Comparison of ENCODE assay signal across 11 cellular contexts in genomic region chr5:66010476-66010875, GRCh38.
DNase-seq lines count a peak whose midpoint lies in the region; ATAC-seq, FAIRE-seq and TF ChIP-seq lines count a peak whose summit lies in the region.
"Had no signal": no experiment of that assay in that cellular context is flagged by ENCODE, and none has a peak within 500 bp of the region (broad histone marks: within the 10 kb centered on the region; RNA-seq: fewer than 3 reads in every experiment).

No MANE protein-coding gene starts in this region.

- no peaks in the 10 kb centered on the region for H3K27me3 ChIP-seq in CD4-positive, alpha-beta memory T cell (ENCODE audit: insufficient read depth, low read length)
- no peaks in the 10 kb centered on the region for H3K27me3 ChIP-seq in foreskin keratinocyte
- H3K27me3 ChIP-seq: adrenal gland had no signal

- H3K27ac ChIP-seq in CD4-positive, alpha-beta memory T cell (ENCODE audit: low read depth, low read length): no peak overlapping the region
- no peak overlapping the region for H3K27ac ChIP-seq in foreskin keratinocyte
- H3K27ac ChIP-seq: adrenal gland had no signal

- intact Hi-C loops in CD4-positive, alpha-beta memory T cell (cut with micrococcal nuclease): loop anchor here (2.0 kb wide), 2 partner anchors 14 to 84 kb away; partner anchors contain the start of gene ERBIN

- H3K36me3 Mint-ChIP-seq in CD4-positive, alpha-beta memory T cell: peaks cover 14 to 40% of the 10 kb centered on the region in 2 donors
- H3K36me3 Mint-ChIP-seq in T-cell: peaks cover 27% of the 10 kb centered on the region

- peaks cover 0 to 3% (median 0%) of the 10 kb centered on the region in 8 donors for H3K9me3 Mint-ChIP-seq in CD4-positive, alpha-beta memory T cell
- H3K9me3 Mint-ChIP-seq in T-cell: peaks cover 0 to 4% (median 0%) of the 10 kb centered on the region in 3 donors

- peak; percentile 87 for FAIRE-seq in H54 (lab: Jason Lieb, UNC)

- ATAC-seq in T-cell (replicated peaks in 1 of 4) (peak in 3 of 4 experiments; percentile 45 to 65 (median 62)), foreskin keratinocyte (peak; percentile 27), HG02938 (IDR thresholded peaks at IDR 0.05; ENCODE audit: unreplicated experiment) (no peak)

- peak overlapping the region in 4 of 8 donors; percentile 7 to 70 (median 40) for H3K4me3 Mint-ChIP-seq in CD4-positive, alpha-beta memory T cell
- H3K4me3 Mint-ChIP-seq in T-cell: peak overlapping the region in 1 of 3 donors; percentile 50

- POLR2A ChIA-PET in CD4-positive, alpha-beta memory T cell (lab: Charles Lee; ENCODE audit: partially characterized antibody): interaction anchor here (0.7 kb wide), 1 partner anchor 38 kb away, joined by 3 read pairs; no protein-coding TSS in a partner anchor
- POLR2A ChIA-PET in T-cell (lab: Charles Lee): no interaction called here

- H3K27ac Mint-ChIP-seq in CD4-positive, alpha-beta memory T cell: peak overlapping the region; percentile 75 to 89 (median 86)
- peak overlapping the region; percentile 77 to 85 for H3K27ac Mint-ChIP-seq in T-cell

- no peak overlapping the region for H3K4me3 ChIP-seq in CD4-positive, alpha-beta memory T cell (ENCODE audit: low read length in 2 of 2)
- H3K4me3 ChIP-seq: adrenal gland had no signal

- no peaks in the 10 kb centered on the region for H3K9me3 ChIP-seq in CD4-positive, alpha-beta memory T cell (ENCODE audit: control insufficient read depth in 1 of 2, low read length in 2 of 2)
- H3K9me3 ChIP-seq: adrenal gland had no signal

- no peak for TF ChIP-seq CTCF in foreskin keratinocyte (conservative IDR thresholded peaks at IDR 0.05)

- CTCF ChIA-PET in CD4-positive, alpha-beta memory T cell (lab: Charles Lee; ENCODE audit: partially characterized antibody): no interaction called here
- CTCF ChIA-PET in T-cell (lab: Charles Lee): no interaction called here

- DNase-seq in CD4-positive, alpha-beta memory T cell: peak in 4 of 5 donors; percentile 17 to 44 (median 32)
- no peak for DNase-seq in H54 (ENCODE audit: insufficient read length, low spot score)
- DNase-seq in T-cell: no peak
- peak; percentile 14 to 33 for DNase-seq in foreskin keratinocyte
- no peak for DNase-seq in GDM1 (lab: John Stamatoyannopoulos, UW)
- DNase-seq in stimulated activated CD4-positive, alpha-beta T cell treated with anti-CD3 and anti-CD28 coated beads, Interleukin-2, amount 100 ng/mL, for 24 hours: no peak
- DNase-seq in NCI-H345 (lab: John Stamatoyannopoulos, UW): no peak
- DNase-seq: activated CD4-positive, alpha-beta T cell treated with anti-CD3 and anti-CD28 coated beads, Interleukin-2, amount 50 U/mL, for 4 hours; adrenal gland; KBM-7 had no signal

- H3K27me3 Mint-ChIP-seq in CD4-positive, alpha-beta memory T cell: no peaks in the 10 kb centered on the region
- H3K27me3 Mint-ChIP-seq in T-cell: no peaks in the 10 kb centered on the region

- H3K4me1 Mint-ChIP-seq in CD4-positive, alpha-beta memory T cell: peaks cover 19 to 54% (median 45%) of the 10 kb centered on the region in 4 donors
- peaks cover 57 to 61% (median 60%) of the 10 kb centered on the region in 3 donors for H3K4me1 Mint-ChIP-seq in T-cell

- H3K4me1 ChIP-seq in CD4-positive, alpha-beta memory T cell (ENCODE audit: insufficient read depth, low read length): peaks cover 38% of the 10 kb centered on the region
- peaks cover 4% of the 10 kb centered on the region for H3K4me1 ChIP-seq in foreskin keratinocyte

- no peak for TF ChIP-seq POLR2A in H54 (IDR thresholded peaks at IDR 0.05; ENCODE audit: low read depth, low read length)

- peaks cover 4% of the 10 kb centered on the region for H3K36me3 ChIP-seq in CD4-positive, alpha-beta memory T cell (ENCODE audit: insufficient read depth, low read length)
- H3K36me3 ChIP-seq: adrenal gland had no signal

Comparison
In these comparisons a context has a peak if more than half of its experiments do, and no peak if none do; other contexts are left out.
1. DNase-seq: peak in CD4-positive, alpha-beta memory T cell (4 of 5) and foreskin keratinocyte (2 of 2); none in H54 (single experiment), T-cell (0 of 34), GDM1 (single experiment), stimulated activated CD4-positive, alpha-beta T cell treated with anti-CD3 and anti-CD28 coated beads, Interleukin-2, amount 100 ng/mL, for 24 hours (0 of 2) and NCI-H345 (single experiment).